Comparison of ENCODE assay signal across 1 cellular context in genomic region chr11:35003658-35004057, GRCh38.
TF ChIP-seq lines count a peak whose summit lies in the region.

No MANE protein-coding gene starts in this region.

TF ChIP-seq in HepG2, 621 proteins besides CTCF, POLR2A, EP300 and RAD21:
- TF ChIP-seq ZNF431 (CRISPR knock-in tag; IDR thresholded peaks at IDR 0.05; ENCODE audit: borderline replicate concordance, low read depth), result no peak
- TF ChIP-seq RARA (CRISPR knock-in tag; IDR thresholded peaks at IDR 0.05), result no peak
- no peak for TF ChIP-seq HOXA7 (CRISPR knock-in tag; IDR thresholded peaks at IDR 0.05)
- TF ChIP-seq FOSL2 (CRISPR knock-in tag; IDR thresholded peaks at IDR 0.05), result no peak
- TF ChIP-seq ZNF598 (CRISPR knock-in tag; IDR thresholded peaks at IDR 0.05; ENCODE audit: borderline replicate concordance), result no peak
- TF ChIP-seq IRF2 (CRISPR knock-in tag; IDR thresholded peaks at IDR 0.05), result no peak
- no peak for TF ChIP-seq ZZZ3 (CRISPR knock-in tag; IDR thresholded peaks at IDR 0.05; ENCODE audit: borderline replicate concordance)
- TF ChIP-seq NFIB (CRISPR knock-in tag; IDR thresholded peaks at IDR 0.05; ENCODE audit: borderline replicate concordance), result no peak
- TF ChIP-seq ZNF256 (CRISPR knock-in tag; conservative IDR thresholded peaks at IDR 0.05), result no peak
- no peak for TF ChIP-seq ZNF230 (CRISPR knock-in tag; IDR thresholded peaks at IDR 0.05)
- TF ChIP-seq SCMH1 (CRISPR knock-in tag; IDR thresholded peaks at IDR 0.05; ENCODE audit: borderline replicate concordance), result no peak
- TF ChIP-seq TBL1XR1 (IDR thresholded peaks at IDR 0.05; ENCODE audit: borderline replicate concordance, low read length, partially characterized antibody), result no peak
- TF ChIP-seq, protein P1, sequence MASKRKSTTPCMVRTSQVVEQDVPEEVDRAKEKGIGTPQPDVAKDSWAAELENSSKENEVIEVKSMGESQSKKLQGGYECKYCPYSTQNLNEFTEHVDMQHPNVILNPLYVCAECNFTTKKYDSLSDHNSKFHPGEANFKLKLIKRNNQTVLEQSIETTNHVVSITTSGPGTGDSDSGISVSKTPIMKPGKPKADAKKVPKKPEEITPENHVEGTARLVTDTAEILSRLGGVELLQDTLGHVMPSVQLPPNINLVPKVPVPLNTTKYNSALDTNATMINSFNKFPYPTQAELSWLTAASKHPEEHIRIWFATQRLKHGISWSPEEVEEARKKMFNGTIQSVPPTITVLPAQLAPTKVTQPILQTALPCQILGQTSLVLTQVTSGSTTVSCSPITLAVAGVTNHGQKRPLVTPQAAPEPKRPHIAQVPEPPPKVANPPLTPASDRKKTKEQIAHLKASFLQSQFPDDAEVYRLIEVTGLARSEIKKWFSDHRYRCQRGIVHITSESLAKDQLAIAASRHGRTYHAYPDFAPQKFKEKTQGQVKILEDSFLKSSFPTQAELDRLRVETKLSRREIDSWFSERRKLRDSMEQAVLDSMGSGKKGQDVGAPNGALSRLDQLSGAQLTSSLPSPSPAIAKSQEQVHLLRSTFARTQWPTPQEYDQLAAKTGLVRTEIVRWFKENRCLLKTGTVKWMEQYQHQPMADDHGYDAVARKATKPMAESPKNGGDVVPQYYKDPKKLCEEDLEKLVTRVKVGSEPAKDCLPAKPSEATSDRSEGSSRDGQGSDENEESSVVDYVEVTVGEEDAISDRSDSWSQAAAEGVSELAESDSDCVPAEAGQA (IDR thresholded peaks at IDR 0.05; ENCODE audit: low read depth), result no peak
- TF ChIP-seq, protein P1 (CRISPR knock-in tag; IDR thresholded peaks at IDR 0.05; ENCODE audit: borderline replicate concordance), result no peak
- no peak for TF ChIP-seq ZNF44 (CRISPR knock-in tag; IDR thresholded peaks at IDR 0.05)
- no peak for TF ChIP-seq ATF6 (CRISPR knock-in tag; conservative IDR thresholded peaks at IDR 0.05)
- TF ChIP-seq ARNTL (CRISPR knock-in tag; IDR thresholded peaks at IDR 0.05), result no peak
- TF ChIP-seq, protein P2, sequence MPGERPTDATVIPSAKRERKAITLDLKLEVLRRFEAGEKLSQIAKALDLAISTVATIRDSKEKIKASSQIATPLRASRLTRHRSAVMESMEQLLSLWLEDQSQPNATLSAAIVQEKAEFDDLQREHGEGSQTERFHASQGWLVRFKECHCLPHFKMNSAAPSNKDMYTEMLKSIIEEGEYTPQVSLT (CRISPR knock-in tag; IDR thresholded peaks at IDR 0.05; ENCODE audit: borderline replicate concordance, low read depth), result no peak
TF ChIP-seq in HepG2: peak in this region for 0.
